Comparison of ENCODE assay signal across 1 cellular context in genomic region chr9:23538604-23539003, GRCh38.
TF ChIP-seq lines count a peak whose summit lies in the region.

No MANE protein-coding gene starts in this region.

TF ChIP-seq in WTC11, 78 proteins besides CTCF, POLR2A, EP300 and RAD21 (continued from another document):
- no peak for TF ChIP-seq ZNF532 (CRISPR knock-in tag; IDR thresholded peaks at IDR 0.05; ENCODE audit: borderline replicate concordance)
- TF ChIP-seq E2F5 (CRISPR knock-in tag; IDR thresholded peaks at IDR 0.05), result no peak
- no peak for TF ChIP-seq SOX15 (CRISPR knock-in tag; IDR thresholded peaks at IDR 0.05)
- TF ChIP-seq NR3C1 (CRISPR knock-in tag; conservative IDR thresholded peaks at IDR 0.05; ENCODE audit: low read depth), result no peak
- no peak for TF ChIP-seq ZNF396 (CRISPR knock-in tag; IDR thresholded peaks at IDR 0.05; ENCODE audit: borderline replicate concordance)
- TF ChIP-seq AR (CRISPR knock-in tag; IDR thresholded peaks at IDR 0.05), result no peak
- no peak for TF ChIP-seq ZNF219 (CRISPR knock-in tag; IDR thresholded peaks at IDR 0.05; ENCODE audit: borderline replicate concordance)
TF ChIP-seq in WTC11: peak in this region for 0.
